Comparison of ENCODE assay signal across 28 cellular contexts in genomic region chr2:22020101-22020742, GRCh38.
DNase-seq lines count a peak whose midpoint lies in the region; ATAC-seq and TF ChIP-seq lines count a peak whose summit lies in the region.
"Had no signal": no experiment of that assay in that cellular context is flagged by ENCODE, and none has a peak within 500 bp of the region (broad histone marks: within the 10 kb centered on the region; RNA-seq: fewer than 3 reads in every experiment).

No MANE protein-coding gene starts in this region.

- H3K36me3 ChIP-seq in SJCRH30 (no peaks in the 10 kb centered on the region), kidney epithelial cell (ENCODE audit: control insufficient read depth, insufficient read depth, low read length) (no peaks in the 10 kb centered on the region)
- H3K36me3 ChIP-seq: BLaER1 treated with 17β-estradiol and CSF1 and Interleukin-3, amounts not matched to agents 10 nM and 100 nM; breast epithelium; colonic mucosa had no signal

- no peak overlapping the region for H3K4me3 ChIP-seq in SJCRH30
- H3K4me3 ChIP-seq in kidney epithelial cell (ENCODE audit: low read depth, low read length): no peak overlapping the region
- H3K4me3 ChIP-seq in dorsolateral prefrontal cortex: no peak overlapping the region
- H3K4me3 ChIP-seq: BLaER1 treated with 17β-estradiol and CSF1 and Interleukin-3, amounts not matched to agents 10 nM and 100 nM; breast epithelium; colonic mucosa had no signal

- no peaks in the 10 kb centered on the region for H3K9me3 ChIP-seq in SJCRH30 (replicated peaks)
- H3K9me3 ChIP-seq: BLaER1 treated with 17β-estradiol and CSF1 and Interleukin-3, amounts not matched to agents 10 nM and 100 nM; breast epithelium; Caco-2; colonic mucosa had no signal

- TF ChIP-seq CTCF in kidney epithelial cell (IDR thresholded peaks at IDR 0.05; ENCODE audit: insufficient read depth, low read length, poor library complexity, severe bottlenecking) (no peak), dorsolateral prefrontal cortex (IDR thresholded peaks at IDR 0.05 in 54 of 56, conservative IDR thresholded peaks at IDR 0.05 in 2 of 56; ENCODE audit: low read depth in 1 of 56, partially characterized antibody in 56 of 56) (no peak)

- intact Hi-C loops in dorsolateral prefrontal cortex (cut with DNase I): no loop called here

- ATAC-seq in HG02642 (IDR thresholded peaks at IDR 0.05; ENCODE audit: poor library complexity, unreplicated experiment): no peak
- no peak for ATAC-seq in GM18511 (IDR thresholded peaks at IDR 0.05; ENCODE audit: unreplicated experiment)
- ATAC-seq: activated T-helper 17 cell treated with anti-CD3 and anti-CD28 coated beads, Interleukin-2, amount 50 U/mL, for 72 hours; left colon; SK-N-SH treated with all-trans-retinoic acid at 6 μM for 48 hours; T-helper 17 cell had no signal

- peak; percentile 48 for DNase-seq in DMS53 (lab: John Stamatoyannopoulos, UW)
- peak; percentile 34 for DNase-seq in M059J (ENCODE audit: low read depth)
- DNase-seq in SJCRH30: peak; percentile 85 to 94
- DNase-seq in kidney epithelial cell (ENCODE audit: low read depth): peak; percentile 2
- DNase-seq in NCI-H1930 (lab: John Stamatoyannopoulos, UW): no peak
- no peak for DNase-seq in dorsolateral prefrontal cortex
- DNase-seq: activated CD4-positive, alpha-beta memory T cell treated with anti-CD3 and anti-CD28 coated beads, Interleukin-2, amount 10 ng/mL, durations not matched to agents 7 days and 5 days; activated CD4-positive, CD25-positive, alpha-beta regulatory T cell treated with anti-CD3 and anti-CD28 coated beads, Interleukin-2, amount 50 U/mL, for 72 hours; activated naive CD4-positive, alpha-beta T cell treated with anti-CD3 and anti-CD28 coated beads, Interleukin-2, amount 50 U/mL, for 16 hours; amniotic stem cell; Caco-2; colonic mucosa; effector memory CD4-positive, alpha-beta T cell; erythroblast; head of caudate nucleus; left colon; mesenchymal stem cell; NCI-H1092 treated with DMSO at 0.1 percent for 48 hours; NCI-H2029 treated with DMSO at 0.1 percent for 48 hours; stimulated activated CD4-positive, alpha-beta T cell treated with anti-CD3 and anti-CD28 coated beads, Interleukin-15, amount 100 ng/mL, for 24 hours; stimulated activated naive CD4-positive, alpha-beta T cell treated with Interleukin-2 at 50 U/mL for 16 hours; T-helper 17 cell had no signal

- peaks cover 32% of the 10 kb centered on the region for H3K4me1 ChIP-seq in SJCRH30
- H3K4me1 ChIP-seq: BLaER1 treated with 17β-estradiol and CSF1 and Interleukin-3, amounts not matched to agents 10 nM and 100 nM; breast epithelium; Caco-2; colonic mucosa had no signal

- peak overlapping the region; percentile 66 for H3K27ac ChIP-seq in SJCRH30
- H3K27ac ChIP-seq in dorsolateral prefrontal cortex: no peak overlapping the region
- H3K27ac ChIP-seq: BLaER1 treated with 17β-estradiol and CSF1 and Interleukin-3, amounts not matched to agents 10 nM and 100 nM; breast epithelium; colonic mucosa had no signal

- H3K27me3 ChIP-seq in SJCRH30 (no peaks in the 10 kb centered on the region), kidney epithelial cell (ENCODE audit: control insufficient read depth, insufficient read depth, low read length) (no peaks in the 10 kb centered on the region), dorsolateral prefrontal cortex (no peaks in the 10 kb centered on the region)
- H3K27me3 ChIP-seq: BLaER1 treated with 17β-estradiol and CSF1 and Interleukin-3, amounts not matched to agents 10 nM and 100 nM; breast epithelium; colonic mucosa had no signal

Comparison
In these comparisons a context has a peak if more than half of its experiments do, and no peak if none do; other contexts are left out.
1. DNase-seq: peak in DMS53 (single experiment), M059J (single experiment), SJCRH30 (2 of 2) and kidney epithelial cell (single experiment); none in NCI-H1930 (0 of 2) and dorsolateral prefrontal cortex (0 of 10).